ENCODE assay signal across 8 cellular contexts in the genomic region with DNA sequence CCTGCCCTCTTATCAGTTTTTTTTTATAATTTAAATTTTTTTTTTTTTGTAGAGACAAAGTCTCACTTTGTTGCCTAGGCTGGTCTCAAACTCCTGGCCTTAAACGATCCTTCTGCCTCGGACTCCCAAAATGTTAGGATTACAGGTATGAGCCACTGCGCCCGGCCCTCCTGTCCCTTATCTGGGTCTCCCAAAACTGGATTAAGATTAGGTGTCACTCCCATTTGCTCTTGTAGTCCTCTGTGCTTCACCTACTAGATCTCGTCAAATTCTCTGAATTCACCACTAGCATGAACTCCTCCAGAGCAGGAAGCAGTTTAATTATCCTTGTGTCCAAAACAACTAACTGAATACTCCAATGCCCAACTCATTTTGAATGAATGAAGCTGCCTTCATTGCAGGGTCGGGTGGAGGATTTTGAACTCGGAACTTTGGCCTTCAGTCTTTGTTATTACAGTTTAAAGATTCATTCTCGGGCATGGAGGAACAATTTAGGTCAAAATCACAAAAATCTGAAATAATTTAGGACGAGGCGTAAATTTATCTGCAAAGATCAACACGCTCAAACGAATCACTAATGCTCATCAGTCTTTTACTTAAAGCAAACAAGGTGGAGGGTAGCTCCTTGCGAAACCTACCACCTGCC. TPM values are rescaled to one million over a fixed set of nuclear protein-coding genes. Genes with fewer than 3 reads are reported as not detected.
A peak's percentile ranks its signal among the peaks of the same experiment; 100 is the strongest.
DNase-seq lines count a peak whose midpoint lies in the region; ATAC-seq and TF ChIP-seq lines count a peak whose summit lies in the region.

No MANE protein-coding gene starts in this region.

- peaks cover 6% of the 10 kb centered on the region; the same call in 1 of the 2 replicates for H3F3A ChIP-seq in DOHH2 (ENCODE audit: control insufficient read depth, insufficient read depth)

- H3K4me2 ChIP-seq in DOHH2 (ENCODE audit: low read length) (peak overlapping the region; percentile 73), OCI-LY3 (ENCODE audit: low read length) (peak overlapping the region; percentile 99)

- H3K9me3 ChIP-seq in DOHH2 (ENCODE audit: control insufficient read depth, insufficient read depth, low read length) (no peaks in the 10 kb centered on the region), OCI-LY3 (ENCODE audit: insufficient read depth, low read length) (no peaks in the 10 kb centered on the region), endodermal cell (ENCODE audit: control insufficient read depth, low read length) (no peaks in the 10 kb centered on the region), ovary (no peaks in the 10 kb centered on the region)

- H3K9ac ChIP-seq in OCI-LY3 (ENCODE audit: low read length), result peak overlapping the region; percentile 99
- peak overlapping the region; percentile 78 for H3K9ac ChIP-seq in endodermal cell (ENCODE audit: extremely low read depth, low read length, poor library complexity, severe bottlenecking)

- DNase-seq in endodermal cell (peak; percentile 48), ovary (peak in 1 of 5 donors; percentile 20), cerebellar nuclear complex (lab: John Stamatoyannopoulos, UW) (no peak)

- peaks cover 29% of the 10 kb centered on the region for H3K4me1 Mint-ChIP-seq in endodermal cell

- H4K20me1 ChIP-seq in DOHH2 (ENCODE audit: control insufficient read depth, insufficient read depth, low read depth, low read length) (peaks cover 24% of the 10 kb centered on the region), OCI-LY3 (ENCODE audit: insufficient read depth, low read length) (peaks cover 25% of the 10 kb centered on the region)

- TF ChIP-seq CTCF in DOHH2 (IDR thresholded peaks at IDR 0.05; ENCODE audit: low read depth, low read length, poor library complexity, severe bottlenecking), result no peak
- no peak for TF ChIP-seq CTCF in OCI-LY3 (IDR thresholded peaks at IDR 0.05; ENCODE audit: low read depth, low read length)
- no peak for TF ChIP-seq CTCF in endodermal cell (conservative IDR thresholded peaks at IDR 0.05)
- no peak for TF ChIP-seq CTCF in ovary (IDR thresholded peaks at IDR 0.05)

- peaks cover 26% of the 10 kb centered on the region for H3K36me3 Mint-ChIP-seq in endodermal cell (ENCODE audit: low read depth)

- H3K4me3 Mint-ChIP-seq in endodermal cell, result peak overlapping the region; percentile 90

- ATAC-seq in HG03159 (IDR thresholded peaks at IDR 0.05; ENCODE audit: unreplicated experiment), result no peak
- no peak for ATAC-seq in HG02678 (IDR thresholded peaks at IDR 0.05; ENCODE audit: unreplicated experiment)
- ATAC-seq in HG03135 (IDR thresholded peaks at IDR 0.05; ENCODE audit: unreplicated experiment), result no peak

- H3K27me3 Mint-ChIP-seq in endodermal cell (ENCODE audit: insufficient read depth), result no peaks in the 10 kb centered on the region

- H3K4me1 ChIP-seq in DOHH2 (ENCODE audit: control insufficient read depth, low read length) (peaks cover 20% of the 10 kb centered on the region), OCI-LY3 (ENCODE audit: low read length) (peaks cover 11% of the 10 kb centered on the region), endodermal cell (ENCODE audit: control insufficient read depth, insufficient read depth, low read length) (no peaks in the 10 kb centered on the region), ovary (ENCODE audit: insufficient read depth) (no peaks in the 10 kb centered on the region)

- H3K9me3 Mint-ChIP-seq in endodermal cell, result no peaks in the 10 kb centered on the region

- H3K27ac ChIP-seq in DOHH2 (ENCODE audit: low read depth, low read length) (peak overlapping the region; percentile 95), OCI-LY3 (ENCODE audit: low read length) (peak overlapping the region; percentile 95), endodermal cell (ENCODE audit: low read depth, low read length) (peak overlapping the region; percentile 95), ovary (peak overlapping the region; percentile 98 to 99)

- H3K9me2 ChIP-seq in DOHH2 (replicated peaks; ENCODE audit: control insufficient read depth, low read length), result no peaks in the 10 kb centered on the region

- peak overlapping the region; percentile 82 for H3K27ac Mint-ChIP-seq in endodermal cell

- WGBS in endodermal cell (ENCODE audit: insufficient coverage in 1 of 2, insufficient read length in 1 of 2), 2 experiments, result 41 to 47% methylated on average over 11 to 13 of the region's 13 CpGs
- WGBS in ovary, 3 donors, result 19 to 24% (median 20%) methylated on average over 13 of the region's 13 CpGs

- no peak for TF ChIP-seq POLR2A in ovary (IDR thresholded peaks at IDR 0.05)

- no peak for TF ChIP-seq EP300 in ovary (IDR thresholded peaks at IDR 0.05)

- intact Hi-C loops in ovary (cut with DNase I), result loop anchor here in 2 of 4 donors (5.0 to 10.0 kb wide), 2 partner anchors 113 to 125 kb away; a partner anchor contains a TSS

- H3K79me2 ChIP-seq in DOHH2 (ENCODE audit: control insufficient read depth, low read length) (peaks cover 53% of the 10 kb centered on the region), OCI-LY3 (ENCODE audit: low read length) (peaks cover 49% of the 10 kb centered on the region)

- H3K4me3 ChIP-seq in DOHH2 (ENCODE audit: low read length), result peak overlapping the region; percentile 89
- H3K4me3 ChIP-seq in OCI-LY3 (ENCODE audit: low read length), result peak overlapping the region; percentile 96
- H3K4me3 ChIP-seq in endodermal cell (ENCODE audit: low read length), result peak overlapping the region; percentile 90
- peak overlapping the region; percentile 100 for H3K4me3 ChIP-seq in ovary

- no peaks in the 10 kb centered on the region for H3K27me3 ChIP-seq in DOHH2 (ENCODE audit: control insufficient read depth, low read length)
- no peaks in the 10 kb centered on the region for H3K27me3 ChIP-seq in OCI-LY3 (ENCODE audit: low read depth, low read length)
- H3K27me3 ChIP-seq in endodermal cell (ENCODE audit: control insufficient read depth, insufficient read depth, low read length, poor library complexity, severe bottlenecking), result no peaks in the 10 kb centered on the region
- no peaks in the 10 kb centered on the region for H3K27me3 ChIP-seq in ovary

- H3K36me3 ChIP-seq in DOHH2 (ENCODE audit: control insufficient read depth, low read length) (peaks cover 47% of the 10 kb centered on the region), OCI-LY3 (replicated peaks; ENCODE audit: low read depth, low read length) (peaks cover 30% of the 10 kb centered on the region), endodermal cell (ENCODE audit: control insufficient read depth, insufficient read depth, low read length) (peaks cover 30% of the 10 kb centered on the region), ovary (no peaks in the 10 kb centered on the region)

- H2AFZ ChIP-seq in OCI-LY3 (ENCODE audit: low read depth, low read length), result peak overlapping the region; percentile 43; the same call in 1 of the 2 replicates

RNA-seq across cellular contexts. Expression of a gene that starts 0.8 kb away (rescaled TPM):
- total RNA-seq in endodermal cell (100 to 1,000 TPM; 242 to 264 TPM), ovary (100 to 1,000 TPM in 2 of 7 donors, 10 to 100 TPM in 5; 36.2 to 143 (median 84.8) TPM)
- polyA plus RNA-seq in endodermal cell (2013, experiment 1 of 2), result 249 TPM
- polyA plus RNA-seq in endodermal cell (2013, experiment 2 of 2), result 202 TPM
- 10 to 100 TPM; 45.5 to 84.6 TPM for polyA plus RNA-seq in ovary

RNA-seq across cellular contexts. Expression of a gene that starts 24.2 kb away (rescaled TPM):
- 100 to 1,000 TPM; 158 to 165 TPM for total RNA-seq in endodermal cell
- 116 TPM for polyA plus RNA-seq in endodermal cell (2013, experiment 1 of 2)
- 105 TPM for polyA plus RNA-seq in endodermal cell (2013, experiment 2 of 2)
- total RNA-seq in ovary, result 100 to 1,000 TPM in 4 of 7 donors, 10 to 100 TPM in 3; 75.7 to 123 (median 105) TPM
- 100 to 1,000 TPM; 106 to 117 TPM for polyA plus RNA-seq in ovary

RNA-seq across cellular contexts. Expression of a gene that starts 41.6 kb away (rescaled TPM):
- total RNA-seq in endodermal cell (10 to 100 TPM; 56.5 to 63.4 TPM), ovary (10 to 100 TPM; 30.8 to 76.9 (median 60.0) TPM)
- 42.6 TPM for polyA plus RNA-seq in endodermal cell (2013, experiment 1 of 2)
- polyA plus RNA-seq in endodermal cell (2013, experiment 2 of 2), result 33.7 TPM
- polyA plus RNA-seq in ovary, result 10 to 100 TPM in 1 of 2 donors, 1 to 10 TPM in 1; 7.6 to 67.5 TPM

RNA-seq across cellular contexts. Expression of a gene that starts 56.3 kb away (rescaled TPM):
- total RNA-seq in endodermal cell (1 to 10 TPM; 4.7 to 7.7 TPM), ovary (1 to 10 TPM in 2 of 7 donors, under 1 TPM in 5; 0.15 to 2.5 (median 0.41) TPM)
- 2.2 TPM for polyA plus RNA-seq in endodermal cell (2013, experiment 1 of 2)
- 3.7 TPM for polyA plus RNA-seq in endodermal cell (2013, experiment 2 of 2)
- polyA plus RNA-seq in ovary, result under 1 TPM; 0.53 to 0.90 TPM
